21 cellular contexts compared by ENCODE assay signal in the genomic region with DNA sequence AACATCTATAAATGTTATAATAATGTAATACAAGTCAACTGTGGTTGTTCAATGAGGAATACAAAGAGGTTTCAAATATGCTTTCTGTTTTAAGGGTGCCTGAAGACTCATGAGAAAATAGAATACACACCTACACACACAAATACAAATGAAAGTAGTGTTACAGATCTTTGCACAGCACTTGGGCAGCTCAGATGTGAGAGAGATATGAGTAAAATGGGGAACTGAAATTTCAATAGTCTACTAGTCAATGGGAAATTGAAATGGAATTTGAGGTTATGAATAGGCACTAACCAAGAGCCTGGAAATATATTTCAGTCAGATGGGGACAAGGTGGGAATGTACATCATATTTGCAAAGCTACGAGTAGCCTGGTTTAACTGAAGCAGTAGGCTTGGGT.
DNase-seq lines count a peak whose midpoint lies in the region; ATAC-seq and TF ChIP-seq lines count a peak whose summit lies in the region.
"Had no signal": no experiment of that assay in that cellular context is flagged by ENCODE, and none has a peak within 500 bp of the region (broad histone marks: within the 10 kb centered on the region; RNA-seq: fewer than 3 reads in every experiment).

No MANE protein-coding gene starts in this region.

- H3K36me3 Mint-ChIP-seq in immature natural killer cell: no peaks in the 10 kb centered on the region
- H3K36me3 Mint-ChIP-seq: CD4-positive, CD25-positive, alpha-beta regulatory T cell; memory B cell had no signal

- H3K27me3 ChIP-seq in MM.1S (replicated peaks; ENCODE audit: insufficient read depth, low read length): no peaks in the 10 kb centered on the region
- H3K27me3 ChIP-seq: body of pancreas, spleen, transverse colon had no signal

- no peak overlapping the region for H2AFZ ChIP-seq in MM.1S (ENCODE audit: low read length)

- H3K27ac ChIP-seq in MM.1S (ENCODE audit: low read length): no peak overlapping the region
- H3K27ac ChIP-seq: body of pancreas, epithelial cell of prostate, spleen, transverse colon had no signal

- H3K4me3 ChIP-seq in GM12865 (ENCODE audit: low read depth, low read length): no peak overlapping the region
- no peak overlapping the region for H3K4me3 ChIP-seq in MM.1S (ENCODE audit: low read length)
- H3K4me3 ChIP-seq: body of pancreas, spleen, transverse colon had no signal

- no peak for TF ChIP-seq CTCF in GM12865 (IDR thresholded peaks at IDR 0.05; ENCODE audit: insufficient read depth, low read depth, low read length, missing control alignments)
- no peak for TF ChIP-seq CTCF in MM.1S (IDR thresholded peaks at IDR 0.05; ENCODE audit: low read length)

- H3K4me1 ChIP-seq in MM.1S (ENCODE audit: low read length): no peaks in the 10 kb centered on the region
- H3K4me1 ChIP-seq: body of pancreas, spleen, transverse colon had no signal

- H3K36me3 ChIP-seq in MM.1S (replicated peaks; ENCODE audit: insufficient read depth, low read length): no peaks in the 10 kb centered on the region
- H3K36me3 ChIP-seq: spleen, transverse colon had no signal

- no peak overlapping the region for H3K9ac ChIP-seq in MM.1S (ENCODE audit: low read length)

- peaks cover 14 to 38% (median 22%) of the 10 kb centered on the region in 6 donors for H3K9me3 Mint-ChIP-seq in immature natural killer cell
- H3K9me3 Mint-ChIP-seq: nephron progenitor cell had no signal

- H4K20me1 ChIP-seq in MM.1S (ENCODE audit: insufficient read depth, low read length): no peaks in the 10 kb centered on the region

- ATAC-seq in GM19035 (IDR thresholded peaks at IDR 0.05; ENCODE audit: unreplicated experiment) (peak; percentile 74), HG02759 (IDR thresholded peaks at IDR 0.05; ENCODE audit: unreplicated experiment) (peak; percentile 85), HG03432 (IDR thresholded peaks at IDR 0.05; ENCODE audit: unreplicated experiment) (peak; percentile 85)
- ATAC-seq: body of pancreas, Right ventricle myocardium inferior had no signal

- no peaks in the 10 kb centered on the region for H3K4me1 Mint-ChIP-seq in immature natural killer cell
- H3K4me1 Mint-ChIP-seq: CD4-positive, CD25-positive, alpha-beta regulatory T cell; memory B cell; nephron progenitor cell had no signal

- DNase-seq in GM12865 (ENCODE audit: low read depth): peak; percentile 5
- no peak for DNase-seq in activated naive CD4-positive, alpha-beta T cell (lab: John Stamatoyannopoulos, UW)
- DNase-seq in AG20443 (ENCODE audit: low spot score): no peak
- no peak for DNase-seq in immature natural killer cell
- no peak for DNase-seq in MM.1S
- DNase-seq: activated naive CD4-positive, alpha-beta T cell treated with Interleukin-2 at 50 U/mL for 16 hours; body of pancreas; CD4-positive, CD25-positive, alpha-beta regulatory T cell; DND-41; HCEC 1CT; NCI-H345; nephron progenitor cell; spleen; stimulated activated naive CD4-positive, alpha-beta T cell; transverse colon had no signal

- no peaks in the 10 kb centered on the region for H3F3A ChIP-seq in MM.1S (ENCODE audit: insufficient read depth, low read length)

- no peaks in the 10 kb centered on the region for H3K9me3 ChIP-seq in MM.1S (replicated peaks; ENCODE audit: insufficient read depth, low read length)
- H3K9me3 ChIP-seq: body of pancreas, spleen, transverse colon had no signal

- H3K4me3 Mint-ChIP-seq in immature natural killer cell: no peak overlapping the region
- H3K4me3 Mint-ChIP-seq: CD4-positive, CD25-positive, alpha-beta regulatory T cell; memory B cell; nephron progenitor cell had no signal

- H3K9me2 ChIP-seq in MM.1S (replicated peaks; ENCODE audit: insufficient read depth, low read length): no peaks in the 10 kb centered on the region

- no peak overlapping the region for H3K4me2 ChIP-seq in MM.1S (ENCODE audit: low read depth, low read length)

- no peaks in the 10 kb centered on the region for H3K79me2 ChIP-seq in MM.1S (ENCODE audit: low read length)

- H3K27ac Mint-ChIP-seq in immature natural killer cell: no peak overlapping the region
- H3K27ac Mint-ChIP-seq: CD4-positive, CD25-positive, alpha-beta regulatory T cell; memory B cell; nephron progenitor cell had no signal

- H3K27me3 Mint-ChIP-seq in immature natural killer cell (ENCODE audit: low read depth in 3 of 3): peaks cover 0 to 5% (median 4%) of the 10 kb centered on the region in 3 donors
- H3K27me3 Mint-ChIP-seq: CD4-positive, CD25-positive, alpha-beta regulatory T cell; memory B cell had no signal
